Comparison of ENCODE assay signal across 19 cellular contexts in the genomic region with DNA sequence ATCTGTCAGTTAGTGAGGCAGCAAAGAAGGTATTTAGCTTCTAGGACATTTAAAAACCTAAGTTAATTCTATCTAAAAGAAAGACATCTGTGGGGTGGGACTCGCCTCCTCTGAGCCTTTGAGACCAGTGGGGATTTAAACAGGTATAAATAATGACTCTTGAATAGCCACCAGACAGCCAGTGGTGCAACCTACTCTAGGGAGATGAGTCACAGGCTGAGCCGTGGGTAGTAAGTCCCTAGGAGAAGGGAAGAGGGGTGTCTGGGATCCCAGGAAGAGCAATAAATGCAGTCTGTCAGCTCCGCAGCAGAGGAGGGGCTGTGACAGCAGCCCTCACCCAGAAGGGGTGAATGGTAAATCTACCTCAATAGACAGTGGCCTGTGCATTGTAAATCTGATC. TPM values are rescaled to one million over a fixed set of nuclear protein-coding genes. Genes with fewer than 3 reads are reported as not detected.
DNase-seq lines count a peak whose midpoint lies in the region; ATAC-seq, FAIRE-seq and TF ChIP-seq lines count a peak whose summit lies in the region.
"Had no signal": no experiment of that assay in that cellular context is flagged by ENCODE, and none has a peak within 500 bp of the region (broad histone marks: within the 10 kb centered on the region; RNA-seq: fewer than 3 reads in every experiment).

No MANE protein-coding gene starts in this region.

- H3K9me3 Mint-ChIP-seq in activated CD4-positive, alpha-beta T cell treated with anti-CD3 and anti-CD28 coated beads, Interleukin-2, amount 10 ng/mL, durations not matched to agents 7 days and 5 days = no peaks in the 10 kb centered on the region
- no peaks in the 10 kb centered on the region for H3K9me3 Mint-ChIP-seq in activated CD4-positive, alpha-beta memory T cell treated with anti-CD3 and anti-CD28 coated beads for 36 hours
- H3K9me3 Mint-ChIP-seq: brain had no signal

- H3K23ac ChIP-seq in IMR-90 (ENCODE audit: low read depth, low read length) = no peak overlapping the region

- H4K20me1 ChIP-seq in IMR-90 (ENCODE audit: insufficient read depth, low read length) = no peaks in the 10 kb centered on the region
- H4K20me1 ChIP-seq in mammary epithelial cell (ENCODE audit: insufficient read depth, low read length) = no peaks in the 10 kb centered on the region

- no peak overlapping the region for H3K14ac ChIP-seq in IMR-90 (replicated peaks; ENCODE audit: low read depth, low read length)

- H3K4me1 ChIP-seq in IMR-90 (ENCODE audit: control insufficient read depth, insufficient read depth, low read length) = peaks cover 3% of the 10 kb centered on the region
- peaks cover 20% of the 10 kb centered on the region for H3K4me1 ChIP-seq in mammary epithelial cell (ENCODE audit: insufficient read depth, low read length)
- H3K4me1 ChIP-seq: upper lobe of right lung had no signal

- TF ChIP-seq CTCF in IMR-90 (conservative IDR thresholded peaks at IDR 0.05; ENCODE audit: low read depth, low read length) = no peak
- no peak for TF ChIP-seq CTCF in mammary epithelial cell (conservative IDR thresholded peaks at IDR 0.05 in 1 of 2, IDR thresholded peaks at IDR 0.05 in 1 of 2; ENCODE audit: extremely low read depth in 1 of 2, insufficient read depth in 1 of 2, low read depth in 1 of 2, low read length in 2 of 2)

- no peak overlapping the region for H2BK15ac ChIP-seq in IMR-90 (ENCODE audit: low read depth, low read length)

- CTCF ChIA-PET in IMR-90 (lab: Yijun Ruan, JAX) (no interaction called here), mammary epithelial cell (lab: Charles Lee; ENCODE audit: low non-redundant PET) (no interaction called here)
- CTCF ChIA-PET in activated CD4-positive, alpha-beta T cell treated with anti-CD3 and anti-CD28 coated beads, Interleukin-2, amount 10 ng/mL, durations not matched to agents 7 days and 5 days (lab: Charles Lee) = no interaction called here
- CTCF ChIA-PET in activated CD4-positive, alpha-beta memory T cell treated with anti-CD3 and anti-CD28 coated beads for 36 hours (lab: Charles Lee) = no interaction called here

- H2AFZ ChIP-seq in IMR-90 (replicated peaks; ENCODE audit: low read length, poor library complexity) (peak overlapping the region; percentile 70), mammary epithelial cell (ENCODE audit: low read depth, low read length) (no peak overlapping the region)

- no peak overlapping the region for H3K4me3 Mint-ChIP-seq in activated CD4-positive, alpha-beta T cell treated with anti-CD3 and anti-CD28 coated beads, Interleukin-2, amount 10 ng/mL, durations not matched to agents 7 days and 5 days
- H3K4me3 Mint-ChIP-seq in activated CD4-positive, alpha-beta memory T cell treated with anti-CD3 and anti-CD28 coated beads for 36 hours = no peak overlapping the region
- H3K4me3 Mint-ChIP-seq: brain, H9 had no signal

- H3K27ac ChIP-seq in IMR-90 (ENCODE audit: insufficient read depth, low read length) (no peak overlapping the region), mammary epithelial cell (ENCODE audit: insufficient read depth, low read depth, low read length) (no peak overlapping the region)
- H3K27ac ChIP-seq: ovary, upper lobe of right lung had no signal

- no peaks in the 10 kb centered on the region for H3K79me1 ChIP-seq in IMR-90 (ENCODE audit: low read depth in 1 of 2, low read length in 2 of 2)

- POLR2A ChIA-PET in IMR-90 (lab: Charles Lee; ENCODE audit: unreplicated experiment) = no interaction called here
- POLR2A ChIA-PET in activated CD4-positive, alpha-beta T cell treated with anti-CD3 and anti-CD28 coated beads, Interleukin-2, amount 10 ng/mL, durations not matched to agents 7 days and 5 days (lab: Charles Lee) = no interaction called here
- POLR2A ChIA-PET in activated CD4-positive, alpha-beta memory T cell treated with anti-CD3 and anti-CD28 coated beads for 36 hours (lab: Charles Lee) = no interaction called here

- DNase-seq in Ammon's horn (ENCODE audit: low spot score) (peak; percentile 18), IMR-90 (peak; percentile 66), mammary epithelial cell (peak; percentile 48), iris pigment epithelial cell (ENCODE audit: low read depth) (peak; percentile 64), GM19239 (ENCODE audit: insufficient read length, low spot score) (no peak), SW480 (ENCODE audit: low spot score) (no peak)
- DNase-seq in activated CD4-positive, alpha-beta T cell treated with anti-CD3 and anti-CD28 coated beads, Interleukin-2, amount 10 ng/mL, durations not matched to agents 7 days and 5 days = no peak
- DNase-seq in activated CD4-positive, alpha-beta memory T cell treated with anti-CD3 and anti-CD28 coated beads for 36 hours = no peak
- DNase-seq: activated gamma-delta T cell; AML-193; effector memory CD4-positive, alpha-beta T cell; H9; NCI-H1105 treated with DMSO at 0.1 percent for 48 hours; NCI-H345; ovary; stimulated activated naive CD4-positive, alpha-beta T cell; upper lobe of right lung had no signal

- no peak overlapping the region for H3K27ac Mint-ChIP-seq in activated CD4-positive, alpha-beta T cell treated with anti-CD3 and anti-CD28 coated beads, Interleukin-2, amount 10 ng/mL, durations not matched to agents 7 days and 5 days
- no peak overlapping the region for H3K27ac Mint-ChIP-seq in activated CD4-positive, alpha-beta memory T cell treated with anti-CD3 and anti-CD28 coated beads for 36 hours
- H3K27ac Mint-ChIP-seq: H9 had no signal

- H3K56ac ChIP-seq in IMR-90 (ENCODE audit: extremely low read depth, insufficient read depth, low read length) = no peak overlapping the region

- H3K36me3 ChIP-seq in IMR-90 (ENCODE audit: control insufficient read depth, insufficient read depth, low read length) (no peaks in the 10 kb centered on the region), mammary epithelial cell (ENCODE audit: insufficient read depth, low read length) (no peaks in the 10 kb centered on the region)
- H3K36me3 ChIP-seq: ovary, upper lobe of right lung had no signal

- no peak overlapping the region for H4K8ac ChIP-seq in IMR-90 (ENCODE audit: low read depth in 2 of 2, low read length in 2 of 2)

- WGBS in IMR-90 (ENCODE audit: extremely low coverage in 2 of 2, insufficient read length in 1 of 2), 2 experiments = no CpG with 5 or more reads among the region's 3 CpGs
- WGBS in mammary epithelial cell (ENCODE audit: low coverage, missing lambda C conversion rate) = 46% methylated on average over 3 of the region's 3 CpGs

- no peak overlapping the region for H2BK120ac ChIP-seq in IMR-90 (ENCODE audit: low read depth, low read length)

- in situ Hi-C loops in IMR-90 (cut with MboI; ENCODE audit: low sequenced_read_pairs) = no loop called here
- in situ Hi-C loops in mammary epithelial cell (cut with MboI; ENCODE audit: low sequenced_read_pairs in 2 of 2) = no loop called here

- H3K36me3 Mint-ChIP-seq in activated CD4-positive, alpha-beta T cell treated with anti-CD3 and anti-CD28 coated beads, Interleukin-2, amount 10 ng/mL, durations not matched to agents 7 days and 5 days (ENCODE audit: low read depth) = no peaks in the 10 kb centered on the region
- H3K36me3 Mint-ChIP-seq in activated CD4-positive, alpha-beta memory T cell treated with anti-CD3 and anti-CD28 coated beads for 36 hours = no peaks in the 10 kb centered on the region
- H3K36me3 Mint-ChIP-seq: brain had no signal

- no peak overlapping the region for H2AK5ac ChIP-seq in IMR-90 (ENCODE audit: low read depth, low read length)

- H4K5ac ChIP-seq in IMR-90 (ENCODE audit: low read depth, low read length) = no peak overlapping the region

- H3K9ac ChIP-seq in IMR-90 (ENCODE audit: low read depth, low read length) = no peak overlapping the region
- H3K9ac ChIP-seq in mammary epithelial cell (ENCODE audit: insufficient read depth, low read length) = no peak overlapping the region

- no TSS peak for BruUV-seq in IMR-90 (replicated peaks; lab: Mats Ljungman, UMichigan)
- BruUV-seq in mammary epithelial cell (replicated peaks; lab: Mats Ljungman, UMichigan) = no TSS peak

- H3K9me3 ChIP-seq in IMR-90 (ENCODE audit: control insufficient read depth, insufficient read depth, low read length) (no peaks in the 10 kb centered on the region), mammary epithelial cell (replicated peaks; ENCODE audit: insufficient read depth, low read length) (no peaks in the 10 kb centered on the region)
- H3K9me3 ChIP-seq: ovary, upper lobe of right lung had no signal

- H2AK9ac ChIP-seq in IMR-90 (replicated peaks; ENCODE audit: low read depth, low read length, poor library complexity) = no peak overlapping the region

- H3K4me2 ChIP-seq in IMR-90 (ENCODE audit: low read depth, low read length) = no peak overlapping the region
- H3K4me2 ChIP-seq in mammary epithelial cell (ENCODE audit: insufficient read depth, low read depth, low read length) = no peak overlapping the region

- peak; percentile 43 for ATAC-seq in IMR-90 (ENCODE audit: low read depth)
- ATAC-seq: K562, upper lobe of right lung had no signal

- no peaks in the 10 kb centered on the region for H3K4me1 Mint-ChIP-seq in activated CD4-positive, alpha-beta T cell treated with anti-CD3 and anti-CD28 coated beads, Interleukin-2, amount 10 ng/mL, durations not matched to agents 7 days and 5 days
- no peaks in the 10 kb centered on the region for H3K4me1 Mint-ChIP-seq in activated CD4-positive, alpha-beta memory T cell treated with anti-CD3 and anti-CD28 coated beads for 36 hours (ENCODE audit: low read depth)

- H3K4me3 ChIP-seq in IMR-90 (ENCODE audit: insufficient read depth, low read depth, low read length) = no peak overlapping the region
- H3K4me3 ChIP-seq in mammary epithelial cell (replicated peaks in 1 of 3; ENCODE audit: insufficient read depth in 1 of 3, low read depth in 2 of 3, low read length in 3 of 3) = no peak overlapping the region
- H3K4me3 ChIP-seq: K562, ovary, upper lobe of right lung had no signal

- H3K79me2 ChIP-seq in mammary epithelial cell (ENCODE audit: insufficient read depth, low read length) = no peaks in the 10 kb centered on the region

- H3K27me3 Mint-ChIP-seq in activated CD4-positive, alpha-beta T cell treated with anti-CD3 and anti-CD28 coated beads, Interleukin-2, amount 10 ng/mL, durations not matched to agents 7 days and 5 days = no peaks in the 10 kb centered on the region
- peaks cover under 1% of the 10 kb centered on the region for H3K27me3 Mint-ChIP-seq in activated CD4-positive, alpha-beta memory T cell treated with anti-CD3 and anti-CD28 coated beads for 36 hours
- H3K27me3 Mint-ChIP-seq: brain had no signal

- no peaks in the 10 kb centered on the region for H3K9me1 ChIP-seq in IMR-90 (ENCODE audit: insufficient read depth, low read length)

- no peak overlapping the region for H4K91ac ChIP-seq in IMR-90 (ENCODE audit: insufficient read depth, low read depth, low read length)

- dilution Hi-C loops in IMR-90 (cut with HindIII; ENCODE audit: low sequenced_read_pairs, unreplicated experiment) = no loop called here
- dilution Hi-C loops in mammary epithelial cell (cut with HindIII; ENCODE audit: low sequenced_read_pairs) = no loop called here

- no peak for TF ChIP-seq POLR2A in IMR-90 (IDR thresholded peaks at IDR 0.05; ENCODE audit: low read depth, low read length)

- H3K27me3 ChIP-seq in IMR-90 (ENCODE audit: control insufficient read depth, insufficient read depth, low read length) = no peaks in the 10 kb centered on the region
- H3K27me3 ChIP-seq in mammary epithelial cell (ENCODE audit: insufficient read depth, low read length) = no peaks in the 10 kb centered on the region
- H3K27me3 ChIP-seq: ovary, upper lobe of right lung had no signal

- intact Hi-C loops in IMR-90 (cut with micrococcal nuclease) (no loop called here), mammary epithelial cell (cut with micrococcal nuclease) (no loop called here)
- intact Hi-C loops in activated CD4-positive, alpha-beta memory T cell treated with anti-CD3 and anti-CD28 coated beads for 36 hours (cut with micrococcal nuclease) = no loop called here

- FAIRE-seq in GM19239 (lab: Jason Lieb, UNC) = no peak
- FAIRE-seq: K562 had no signal

- no peak for TF ChIP-seq RAD21 in IMR-90 (IDR thresholded peaks at IDR 0.05; ENCODE audit: low read length)

- no peak overlapping the region for H3K4ac ChIP-seq in IMR-90 (ENCODE audit: low read depth, low read length)

- H3K18ac ChIP-seq in IMR-90 (ENCODE audit: low read depth, low read length) = no peak overlapping the region

- no peak overlapping the region for H2BK5ac ChIP-seq in IMR-90 (ENCODE audit: low read depth, low read length, poor library complexity, severe bottlenecking)

- no peak overlapping the region for H2BK20ac ChIP-seq in IMR-90 (ENCODE audit: low read depth, low read length)

RNA-seq across cellular contexts. Expression of a gene that starts 43.1 kb away (rescaled TPM):
- total RNA-seq in IMR-90 (2012; rRNA removed) (2.0 and 4.4 TPM in 2 replicates), mammary epithelial cell (10 to 100 TPM; 68.1 to 70.2 TPM)
- polyA plus RNA-seq in IMR-90 (2012; rRNA removed) (0.76 and 1.1 TPM in 2 replicates), mammary epithelial cell (29.0 TPM)
- polyA plus RNA-seq in IMR-90 (2012; cell fraction: cytosol; rRNA removed) = 0.29 and 0.35 TPM in 2 replicates
- 1.4 and 3.0 TPM in 2 replicates for polyA plus RNA-seq in IMR-90 (2012; cell fraction: nucleus; rRNA removed; ENCODE audit: low replicate concordance)
- 99.7 TPM for polyA minus RNA-seq in mammary epithelial cell
- total RNA-seq in activated CD4-positive, alpha-beta T cell treated with anti-CD3 and anti-CD28 coated beads, Interleukin-2, amount 10 ng/mL, durations not matched to agents 7 days and 5 days = 1 to 10 TPM; 9.0 to 9.9 TPM
- 1 to 10 TPM; 3.2 to 4.1 TPM for total RNA-seq in activated CD4-positive, alpha-beta memory T cell treated with anti-CD3 and anti-CD28 coated beads for 36 hours

Comparison
In these comparisons a context has a peak if more than half of its experiments do, and no peak if none do; other contexts are left out.
1. DNase-seq: peak in Ammon's horn (single experiment), IMR-90 (single experiment), mammary epithelial cell (single experiment) and iris pigment epithelial cell (single experiment); none in GM19239 (single experiment), SW480 (single experiment), activated CD4-positive, alpha-beta T cell treated with anti-CD3 and anti-CD28 coated beads, Interleukin-2, amount 10 ng/mL, durations not matched to agents 7 days and 5 days (single experiment) and activated CD4-positive, alpha-beta memory T cell treated with anti-CD3 and anti-CD28 coated beads for 36 hours (single experiment).
2. RNA of a gene that starts 43.1 kb away (total RNA-seq): 68.1 to 70.2 TPM in mammary epithelial cell; 9.0 to 9.9 TPM in activated CD4-positive, alpha-beta T cell treated with anti-CD3 and anti-CD28 coated beads, Interleukin-2, amount 10 ng/mL, durations not matched to agents 7 days and 5 days, 3.2 to 4.1 TPM in activated CD4-positive, alpha-beta memory T cell treated with anti-CD3 and anti-CD28 coated beads for 36 hours and 2.0 to 4.4 TPM in IMR-90; every median in the first group is over 4 times any median in the second.